ENCODE assay signal across 20 cellular contexts in genomic region chr11:59183768-59184167, GRCh38. TPM values are rescaled to one million over a fixed set of nuclear protein-coding genes. Genes with fewer than 3 reads are reported as not detected.
A peak's percentile ranks its signal among the peaks of the same experiment; 100 is the strongest.
DNase-seq lines count a peak whose midpoint lies in the region; ATAC-seq and TF ChIP-seq lines count a peak whose summit lies in the region.
"Had no signal": no experiment of that assay in that cellular context is flagged by ENCODE, and none has a peak within 500 bp of the region (broad histone marks: within the 10 kb centered on the region; RNA-seq: fewer than 3 reads in every experiment).

No MANE protein-coding gene starts in this region.

- WGBS in transverse colon (ENCODE audit: low coverage in 1 of 2), 2 donors, result 55% methylated on average over 1 of the region's 1 CpG; no CpG with 5 or more reads in 1 of the 2 donors

- H3K9me3 Mint-ChIP-seq in activated CD4-positive, alpha-beta memory T cell treated with anti-CD3 and anti-CD28 coated beads, Interleukin-2, amount 10 ng/mL, durations not matched to agents 7 days and 5 days, result peaks cover 5% of the 10 kb centered on the region
- H3K9me3 Mint-ChIP-seq: activated naive CD4-positive, alpha-beta T cell treated with anti-CD3 and anti-CD28 coated beads, Interleukin-2, amount 50 U/mL, for 24 hours; natural killer cell treated with Interleukin-12 subunit alpha and Interleukin-12 subunit beta and Interleukin-15 and Interleukin-18, amount 100 ng/mL, for 72 hours had no signal

- no peaks in the 10 kb centered on the region for H3K36me3 Mint-ChIP-seq in activated CD4-positive, alpha-beta memory T cell treated with anti-CD3 and anti-CD28 coated beads, Interleukin-2, amount 10 ng/mL, durations not matched to agents 7 days and 5 days (ENCODE audit: low read depth)
- H3K36me3 Mint-ChIP-seq: activated naive CD4-positive, alpha-beta T cell treated with anti-CD3 and anti-CD28 coated beads, Interleukin-2, amount 50 U/mL, for 24 hours; natural killer cell treated with Interleukin-12 subunit alpha and Interleukin-12 subunit beta and Interleukin-15 and Interleukin-18, amount 100 ng/mL, for 72 hours had no signal

- no peak for ATAC-seq in HG02885 (IDR thresholded peaks at IDR 0.05; ENCODE audit: poor library complexity, unreplicated experiment)
- ATAC-seq: activated T-cell treated with anti-CD3 and anti-CD28 coated beads, Interleukin-2, amount 50 U/mL, for 72 hours; body of pancreas; natural killer cell treated with Interleukin-12 subunit alpha and Interleukin-12 subunit beta and Interleukin-15 and Interleukin-18, amount 100 ng/mL, for 72 hours; psoas muscle had no signal

- intact Hi-C loops in transverse colon (cut with DNase I; ENCODE audit: low total_unique reads), result no loop called here

- H3K4me3 ChIP-seq in fibroblast of the aortic adventitia (ENCODE audit: low read depth, low read length) (no peak overlapping the region), mucosa of stomach (ENCODE audit: low read length) (no peak overlapping the region), transverse colon (no peak overlapping the region)
- H3K4me3 ChIP-seq: body of pancreas, psoas muscle had no signal

- H3K27ac ChIP-seq in transverse colon, result peak overlapping the region; percentile 85 to 90 (median 87)
- H3K27ac ChIP-seq: psoas muscle had no signal

- no peak for TF ChIP-seq EP300 in transverse colon (IDR thresholded peaks at IDR 0.05; ENCODE audit: low read depth)

- POLR2A ChIA-PET in activated CD4-positive, alpha-beta memory T cell treated with anti-CD3 and anti-CD28 coated beads, Interleukin-2, amount 10 ng/mL, durations not matched to agents 7 days and 5 days (lab: Charles Lee), result no interaction called here

- TF ChIP-seq CTCF in fibroblast of the aortic adventitia (IDR thresholded peaks at IDR 0.05; ENCODE audit: insufficient read depth, low read length), result no peak
- no peak for TF ChIP-seq CTCF in transverse colon (IDR thresholded peaks at IDR 0.05)

- no peaks in the 10 kb centered on the region for H3K4me1 Mint-ChIP-seq in activated CD4-positive, alpha-beta memory T cell treated with anti-CD3 and anti-CD28 coated beads, Interleukin-2, amount 10 ng/mL, durations not matched to agents 7 days and 5 days
- H3K4me1 Mint-ChIP-seq: activated naive CD4-positive, alpha-beta T cell treated with anti-CD3 and anti-CD28 coated beads, Interleukin-2, amount 50 U/mL, for 24 hours had no signal

- in situ Hi-C loops in transverse colon (cut with MboI; ENCODE audit: low pct_ligation_motif_present in 1 of 4, low pct_unique_long_range_greater_than_20kb in 1 of 4, low sequenced_read_pairs in 3 of 4), result no loop called here

- CTCF ChIA-PET in activated CD4-positive, alpha-beta memory T cell treated with anti-CD3 and anti-CD28 coated beads, Interleukin-2, amount 10 ng/mL, durations not matched to agents 7 days and 5 days (lab: Charles Lee), result interaction anchor here (0.7 to 7.1 kb wide), 2 partner anchors 12 to 48 kb away, joined by 3 to 105 read pairs; partner anchors contain the start of gene DTX4

- no peak overlapping the region for H3K27ac Mint-ChIP-seq in activated CD4-positive, alpha-beta memory T cell treated with anti-CD3 and anti-CD28 coated beads, Interleukin-2, amount 10 ng/mL, durations not matched to agents 7 days and 5 days
- H3K27ac Mint-ChIP-seq: activated naive CD4-positive, alpha-beta T cell treated with anti-CD3 and anti-CD28 coated beads, Interleukin-2, amount 50 U/mL, for 24 hours; activated T-cell treated with anti-CD3 and anti-CD28 coated beads, Interleukin-2, amount 50 U/mL, for 72 hours; natural killer cell treated with Interleukin-12 subunit alpha and Interleukin-12 subunit beta and Interleukin-15 and Interleukin-18, amount 100 ng/mL, for 72 hours had no signal

- no peak overlapping the region for H3K4me3 Mint-ChIP-seq in activated CD4-positive, alpha-beta memory T cell treated with anti-CD3 and anti-CD28 coated beads, Interleukin-2, amount 10 ng/mL, durations not matched to agents 7 days and 5 days
- H3K4me3 Mint-ChIP-seq: activated naive CD4-positive, alpha-beta T cell treated with anti-CD3 and anti-CD28 coated beads, Interleukin-2, amount 50 U/mL, for 24 hours; activated T-cell treated with anti-CD3 and anti-CD28 coated beads, Interleukin-2, amount 50 U/mL, for 72 hours; natural killer cell treated with Interleukin-12 subunit alpha and Interleukin-12 subunit beta and Interleukin-15 and Interleukin-18, amount 100 ng/mL, for 72 hours had no signal

- H3K36me3 ChIP-seq in mucosa of stomach (ENCODE audit: control insufficient read depth, insufficient read depth, low read length) (no peaks in the 10 kb centered on the region), transverse colon (peaks cover 0 to 3% (median 0%) of the 10 kb centered on the region in 4 donors)

- DNase-seq in amniotic epithelial cell (ENCODE audit: low read depth) (peak; percentile 74), fibroblast of the aortic adventitia (ENCODE audit: low read depth) (peak; percentile 45), transverse colon (no peak), NK-92 (lab: John Stamatoyannopoulos, UW; ENCODE audit: unreplicated experiment) (no peak)
- DNase-seq in activated CD4-positive, alpha-beta memory T cell treated with anti-CD3 and anti-CD28 coated beads, Interleukin-2, amount 10 ng/mL, durations not matched to agents 7 days and 5 days, result no peak
- DNase-seq: activated CD4-positive, CD25-positive, alpha-beta regulatory T cell treated with anti-CD3 and anti-CD28 coated beads, Interleukin-2, amount 50 U/mL, for 72 hours; activated CD8-positive, alpha-beta memory T cell treated with anti-CD3 and anti-CD28 coated beads for 24 hours; activated T-cell treated with anti-CD3 and anti-CD28 coated beads, Interleukin-2, amount 50 U/mL, for 72 hours; AML-193; head of caudate nucleus; NCI-H524; psoas muscle; stimulated activated CD4-positive, alpha-beta T cell treated with anti-CD3 and anti-CD28 coated beads, Interleukin-12 subunit alpha, Interleukin-12 subunit beta, amount 100 ng/mL, for 4 hours; stimulated activated CD8-positive, alpha-beta memory T cell treated with anti-CD3 and anti-CD28 coated beads, Interleukin-4, amount 100 ng/mL, for 48 hours had no signal

- H3K4me1 ChIP-seq in mucosa of stomach (ENCODE audit: control insufficient read depth, insufficient read depth, low read length) (peaks cover 88% of the 10 kb centered on the region), transverse colon (peaks cover 32 to 67% (median 54%) of the 10 kb centered on the region in 4 donors)
- H3K4me1 ChIP-seq: psoas muscle had no signal

- no peaks in the 10 kb centered on the region for H3K9me3 ChIP-seq in mucosa of stomach (ENCODE audit: control insufficient read depth, low read length)
- no peaks in the 10 kb centered on the region for H3K9me3 ChIP-seq in transverse colon
- H3K9me3 ChIP-seq: body of pancreas, psoas muscle had no signal

- TF ChIP-seq POLR2A in transverse colon (IDR thresholded peaks at IDR 0.05), result no peak

- H3K27me3 ChIP-seq in mucosa of stomach (ENCODE audit: control insufficient read depth, insufficient read depth, low read length) (no peaks in the 10 kb centered on the region), transverse colon (no peaks in the 10 kb centered on the region)
- H3K27me3 ChIP-seq: body of pancreas had no signal

- peak overlapping the region; percentile 12 for H3K9ac ChIP-seq in mucosa of stomach (ENCODE audit: low read length)

- peaks cover 5% of the 10 kb centered on the region for H3K27me3 Mint-ChIP-seq in activated CD4-positive, alpha-beta memory T cell treated with anti-CD3 and anti-CD28 coated beads, Interleukin-2, amount 10 ng/mL, durations not matched to agents 7 days and 5 days
- H3K27me3 Mint-ChIP-seq: activated naive CD4-positive, alpha-beta T cell treated with anti-CD3 and anti-CD28 coated beads, Interleukin-2, amount 50 U/mL, for 24 hours had no signal

RNA-seq across cellular contexts. Expression of gene DTX4, which starts 11.8 kb away (rescaled TPM):
- total RNA-seq in fibroblast of the aortic adventitia (ENCODE audit: low replicate concordance) (0.18 and 0.57 TPM in 2 replicates), transverse colon (10 to 100 TPM; 61.3 to 95.3 (median 77.6) TPM)
- under 1 TPM; 0.30 to 0.48 TPM for total RNA-seq in activated CD4-positive, alpha-beta memory T cell treated with anti-CD3 and anti-CD28 coated beads, Interleukin-2, amount 10 ng/mL, durations not matched to agents 7 days and 5 days

RNA-seq across cellular contexts. Expression of gene MPEG1, which starts 29.0 kb away (rescaled TPM):
- total RNA-seq in fibroblast of the aortic adventitia (ENCODE audit: low replicate concordance) (not detected in 2 replicates), transverse colon (10 to 100 TPM in 1 of 4 donors, 1 to 10 TPM in 3; 4.6 to 16.5 (median 7.5) TPM)
- not detected for total RNA-seq in activated CD4-positive, alpha-beta memory T cell treated with anti-CD3 and anti-CD28 coated beads, Interleukin-2, amount 10 ng/mL, durations not matched to agents 7 days and 5 days
- total RNA-seq: epithelial cell of proximal tubule had no signal

RNA-seq across cellular contexts. Expression of gene FAM111A, which starts 41.1 kb away (rescaled TPM):
- total RNA-seq in fibroblast of the aortic adventitia (ENCODE audit: low replicate concordance) (42.9 and 103 TPM in 2 replicates), transverse colon (10 to 100 TPM; 17.6 to 62.1 (median 26.2) TPM)
- 100 to 1,000 TPM; 136 to 141 TPM for total RNA-seq in activated CD4-positive, alpha-beta memory T cell treated with anti-CD3 and anti-CD28 coated beads, Interleukin-2, amount 10 ng/mL, durations not matched to agents 7 days and 5 days

Comparison
In these comparisons a context has a peak if more than half of its experiments do, and no peak if none do; other contexts are left out.
1. DNase-seq: peak in amniotic epithelial cell (single experiment) and fibroblast of the aortic adventitia (single experiment); none in transverse colon (single experiment), activated CD4-positive, alpha-beta memory T cell treated with anti-CD3 and anti-CD28 coated beads, Interleukin-2, amount 10 ng/mL, durations not matched to agents 7 days and 5 days (single experiment) and NK-92 (single experiment).
2. RNA of gene DTX4, which starts 11.8 kb away (total RNA-seq): 61.3 to 95.3 TPM in transverse colon; 0.30 to 0.48 TPM in activated CD4-positive, alpha-beta memory T cell treated with anti-CD3 and anti-CD28 coated beads, Interleukin-2, amount 10 ng/mL, durations not matched to agents 7 days and 5 days and 0.18 to 0.57 TPM in fibroblast of the aortic adventitia; every median in the first group is over 10 times any median in the second.